ENCODE assay signal across 8 cellular contexts in genomic region chr9:34042074-34042473, GRCh38. TPM values are rescaled to one million over a fixed set of nuclear protein-coding genes. Genes with fewer than 3 reads are reported as not detected.
DNase-seq lines count a peak whose midpoint lies in the region; TF ChIP-seq lines count a peak whose summit lies in the region.
"Not testable (repeated sequence)": the region's sequence is repeated elsewhere in the genome, so short reads cannot be mapped to it uniquely, and the experiment has no call there.

No MANE protein-coding gene starts in this region.

- TF ChIP-seq CTCF in Loucy (conservative IDR thresholded peaks at IDR 0.05; ENCODE audit: low read length); chondrocyte (IDR thresholded peaks at IDR 0.05); endodermal cell (conservative IDR thresholded peaks at IDR 0.05); neural crest cell (conservative IDR thresholded peaks at IDR 0.05); progenitor cell of endocrine pancreas (IDR thresholded peaks at IDR 0.05; ENCODE audit: unreplicated experiment): not testable (repeated sequence)

- H3K4me1 ChIP-seq in Loucy (ENCODE audit: insufficient read depth, low read length, poor library complexity, severe bottlenecking); endodermal cell (ENCODE audit: control insufficient read depth, insufficient read depth, low read length); trophoblast cell (ENCODE audit: control insufficient read depth in 1 of 2, insufficient read depth in 2 of 2, low read length in 2 of 2): not testable (repeated sequence)

- not testable (repeated sequence) for H3K9me3 Mint-ChIP-seq in chondrocyte (ENCODE audit: low read depth); neural crest cell; progenitor cell of endocrine pancreas (ENCODE audit: low read depth)
- H3K9me3 Mint-ChIP-seq in endodermal cell = peaks cover 31% of the 10 kb centered on the region

- H3K27me3 Mint-ChIP-seq in chondrocyte (ENCODE audit: low read depth); endodermal cell (ENCODE audit: insufficient read depth); neural crest cell (ENCODE audit: low read depth); progenitor cell of endocrine pancreas: not testable (repeated sequence)

- not testable (repeated sequence) for H3K23ac ChIP-seq in trophoblast cell (ENCODE audit: low read length)

- H2AK5ac ChIP-seq in trophoblast cell (ENCODE audit: low read length) = not testable (repeated sequence)

- H3K27ac ChIP-seq in endodermal cell (ENCODE audit: low read depth, low read length); trophoblast cell (ENCODE audit: low read depth, low read length): not testable (repeated sequence)

- not testable (repeated sequence) for H4K91ac ChIP-seq in trophoblast cell (ENCODE audit: low read depth, low read length)

- not testable (repeated sequence) for H4K8ac ChIP-seq in trophoblast cell (ENCODE audit: low read depth, low read length)

- H2BK5ac ChIP-seq in trophoblast cell (ENCODE audit: low read depth, low read length, poor library complexity) = not testable (repeated sequence)

- DNase-seq in activated effector memory CD4-positive, alpha-beta T cell treated with anti-CD3 and anti-CD28 coated beads, Interleukin-2, amount 50 U/mL, for 16 hours = peak; percentile 5
- not testable (repeated sequence) for DNase-seq in chondrocyte (ENCODE audit: low spot score); endodermal cell; neural crest cell (ENCODE audit: low read depth, low spot score); trophoblast cell; progenitor cell of endocrine pancreas (ENCODE audit: low spot score, unreplicated experiment)
- DNase-seq in mesenteric fat pad (ENCODE audit: low spot score) = peak; percentile 60

- not testable (repeated sequence) for H3K79me1 ChIP-seq in trophoblast cell (ENCODE audit: low read length)

- not testable (repeated sequence) for H3K27me3 ChIP-seq in Loucy (ENCODE audit: insufficient read depth, low read length, poor library complexity, severe bottlenecking); endodermal cell (ENCODE audit: control insufficient read depth, insufficient read depth, low read length, poor library complexity, severe bottlenecking); trophoblast cell (ENCODE audit: insufficient read depth, low read length)

- H3K18ac ChIP-seq in trophoblast cell (ENCODE audit: low read length) = not testable (repeated sequence)

- not testable (repeated sequence) for H3F3A ChIP-seq in Loucy (ENCODE audit: low read depth)

- peaks cover 88% of the 10 kb centered on the region for H3K79me2 ChIP-seq in Loucy (ENCODE audit: insufficient read depth, low read length)
- peaks cover 13% of the 10 kb centered on the region for H3K79me2 ChIP-seq in trophoblast cell (ENCODE audit: control insufficient read depth, insufficient read depth, low read length, poor library complexity)

- H3K36me3 Mint-ChIP-seq in chondrocyte (ENCODE audit: low read depth) = not testable (repeated sequence)
- H3K36me3 Mint-ChIP-seq in endodermal cell (ENCODE audit: low read depth) (peaks cover 73% of the 10 kb centered on the region), neural crest cell (ENCODE audit: low read depth) (peaks cover 13% of the 10 kb centered on the region), progenitor cell of endocrine pancreas (ENCODE audit: insufficient read depth) (peaks cover 20% of the 10 kb centered on the region)

- H4K12ac ChIP-seq in trophoblast cell (ENCODE audit: low read depth, low read length) = not testable (repeated sequence)

- peaks cover 35% of the 10 kb centered on the region for H3K4me1 Mint-ChIP-seq in chondrocyte (ENCODE audit: low read depth)
- H3K4me1 Mint-ChIP-seq in endodermal cell; progenitor cell of endocrine pancreas (ENCODE audit: low read depth): not testable (repeated sequence)
- peaks cover 12% of the 10 kb centered on the region for H3K4me1 Mint-ChIP-seq in neural crest cell

- not testable (repeated sequence) for H3K4me3 ChIP-seq in Loucy (ENCODE audit: low read length, poor library complexity, severe bottlenecking); trophoblast cell (ENCODE audit: low read depth, low read length)
- H3K4me3 ChIP-seq in endodermal cell (ENCODE audit: low read length) = peak overlapping the region; percentile 29

- H3K14ac ChIP-seq in trophoblast cell (ENCODE audit: low read length) = not testable (repeated sequence)

- H2AFZ ChIP-seq in Loucy (ENCODE audit: low read length); trophoblast cell (ENCODE audit: insufficient read depth, low read length, poor library complexity): not testable (repeated sequence)

- H3K9me2 ChIP-seq in Loucy (replicated peaks; ENCODE audit: low read depth, low read length) = not testable (repeated sequence)

- peak overlapping the region; percentile 34 for H3K4me2 ChIP-seq in Loucy (ENCODE audit: low read depth, low read length, poor library complexity, severe bottlenecking)
- H3K4me2 ChIP-seq in trophoblast cell (ENCODE audit: low read length) = not testable (repeated sequence)

- not testable (repeated sequence) for H3K9me3 ChIP-seq in Loucy (ENCODE audit: insufficient read depth, low read depth, low read length); trophoblast cell (ENCODE audit: insufficient read depth, low read depth, low read length)
- H3K9me3 ChIP-seq in endodermal cell (ENCODE audit: control insufficient read depth, low read length) = peaks cover 12% of the 10 kb centered on the region

- not testable (repeated sequence) for H3K36me3 ChIP-seq in Loucy (ENCODE audit: insufficient read depth, low read length)
- peaks cover 69% of the 10 kb centered on the region for H3K36me3 ChIP-seq in endodermal cell (ENCODE audit: control insufficient read depth, insufficient read depth, low read length)
- H3K36me3 ChIP-seq in trophoblast cell (ENCODE audit: control insufficient read depth in 1 of 2, insufficient read depth in 2 of 2, low read length in 2 of 2) = peaks cover 22 to 24% of the 10 kb centered on the region in 2 experiments

- not testable (repeated sequence) for H2BK120ac ChIP-seq in trophoblast cell (ENCODE audit: insufficient read depth, low read length, poor library complexity)

- H3K9ac ChIP-seq in Loucy (ENCODE audit: low read depth, low read length, poor library complexity, severe bottlenecking); endodermal cell (ENCODE audit: extremely low read depth, low read length, poor library complexity, severe bottlenecking); trophoblast cell (ENCODE audit: low read length): not testable (repeated sequence)

- H3K27ac Mint-ChIP-seq in chondrocyte (ENCODE audit: unreplicated experiment) (peak overlapping the region; percentile 17), progenitor cell of endocrine pancreas (peak overlapping the region; percentile 64)
- not testable (repeated sequence) for H3K27ac Mint-ChIP-seq in endodermal cell; neural crest cell (ENCODE audit: unreplicated experiment)

- H3K4ac ChIP-seq in trophoblast cell (ENCODE audit: low read depth, low read length) = peak overlapping the region; percentile 36

- H4K20me1 ChIP-seq in Loucy (ENCODE audit: insufficient read depth, low read length, poor library complexity, severe bottlenecking) = peaks cover 48% of the 10 kb centered on the region

- H3K4me3 Mint-ChIP-seq in chondrocyte (ENCODE audit: unreplicated experiment); endodermal cell; progenitor cell of endocrine pancreas (ENCODE audit: low read depth): not testable (repeated sequence)
- peak overlapping the region; percentile 61 for H3K4me3 Mint-ChIP-seq in neural crest cell

- H2BK12ac ChIP-seq in trophoblast cell (ENCODE audit: low read length) = not testable (repeated sequence)

- WGBS in endodermal cell (ENCODE audit: insufficient coverage in 1 of 2, insufficient read length in 1 of 2), 2 experiments = 90 to 94% methylated on average over 7 to 10 of the region's 10 CpGs
- WGBS in trophoblast cell (ENCODE audit: extremely low coverage, insufficient coverage, insufficient read length) = no CpG with 5 or more reads among the region's 10 CpGs

RNA-seq across cellular contexts. Expression of gene UBAP2, which starts 6.6 kb away (rescaled TPM):
- 53.9 to 63.0 TPM (median 56.3 TPM) in 3 replicates for total RNA-seq in chondrocyte
- 10 to 100 TPM; 60.9 to 82.1 TPM for total RNA-seq in endodermal cell
- polyA plus RNA-seq in endodermal cell (2013, experiment 1 of 2) = 49.7 TPM
- 49.8 TPM for polyA plus RNA-seq in endodermal cell (2013, experiment 2 of 2)
- 27.0 TPM for total RNA-seq in mesenteric fat pad
- 60.7 and 62.7 TPM in 2 replicates for total RNA-seq in neural crest cell
- 47.9 and 48.4 TPM in 2 replicates for polyA plus RNA-seq in trophoblast cell (2013)
- 56.7 and 58.1 TPM in 2 replicates for total RNA-seq in progenitor cell of endocrine pancreas
